1 cellular context compared by ENCODE assay signal in the genomic region with DNA sequence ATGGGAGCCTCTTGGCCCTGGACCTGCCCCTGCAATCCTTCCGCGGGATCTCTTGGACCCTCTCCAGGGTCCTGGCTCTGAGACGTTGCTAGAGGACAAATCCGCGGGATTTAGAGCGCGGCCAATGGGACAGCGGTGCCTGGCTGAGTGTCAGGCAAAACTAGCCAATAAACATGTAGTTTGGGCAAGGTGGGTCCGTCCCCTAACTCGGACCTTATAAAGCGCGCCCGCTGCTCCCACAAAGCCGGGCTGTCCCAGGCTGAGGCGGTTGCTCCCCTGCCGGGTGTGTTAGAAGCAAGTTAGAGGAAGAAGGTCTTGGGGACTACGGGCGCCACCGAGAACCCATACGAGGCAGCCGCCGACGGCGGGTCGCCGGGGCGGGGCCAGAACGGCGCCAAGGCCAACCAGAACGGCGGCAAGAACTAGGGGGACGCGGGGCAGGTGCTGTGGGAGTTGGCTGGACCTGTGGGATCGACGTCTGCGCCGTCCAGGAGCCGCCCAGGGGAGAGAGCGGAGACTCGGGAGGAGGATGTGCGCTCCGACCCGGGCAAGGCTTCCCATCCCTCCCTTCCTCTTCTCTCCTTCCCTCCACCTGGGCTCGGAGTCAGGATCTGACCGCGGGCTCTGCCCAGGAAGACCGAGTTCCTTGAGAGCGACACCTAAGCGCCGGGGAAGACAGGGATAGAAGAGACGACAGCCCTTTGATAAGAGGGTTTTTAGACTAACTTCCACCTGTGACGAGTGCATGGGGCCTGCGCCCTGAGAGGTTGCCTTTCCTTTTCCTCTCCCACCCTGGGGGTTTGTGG.
TF ChIP-seq lines count a peak whose summit lies in the region.

No MANE protein-coding gene starts in this region.

TF ChIP-seq in HepG2, 621 proteins besides CTCF, POLR2A, EP300 and RAD21 (continued from another document and continues in another):
- TF ChIP-seq, protein P1, sequence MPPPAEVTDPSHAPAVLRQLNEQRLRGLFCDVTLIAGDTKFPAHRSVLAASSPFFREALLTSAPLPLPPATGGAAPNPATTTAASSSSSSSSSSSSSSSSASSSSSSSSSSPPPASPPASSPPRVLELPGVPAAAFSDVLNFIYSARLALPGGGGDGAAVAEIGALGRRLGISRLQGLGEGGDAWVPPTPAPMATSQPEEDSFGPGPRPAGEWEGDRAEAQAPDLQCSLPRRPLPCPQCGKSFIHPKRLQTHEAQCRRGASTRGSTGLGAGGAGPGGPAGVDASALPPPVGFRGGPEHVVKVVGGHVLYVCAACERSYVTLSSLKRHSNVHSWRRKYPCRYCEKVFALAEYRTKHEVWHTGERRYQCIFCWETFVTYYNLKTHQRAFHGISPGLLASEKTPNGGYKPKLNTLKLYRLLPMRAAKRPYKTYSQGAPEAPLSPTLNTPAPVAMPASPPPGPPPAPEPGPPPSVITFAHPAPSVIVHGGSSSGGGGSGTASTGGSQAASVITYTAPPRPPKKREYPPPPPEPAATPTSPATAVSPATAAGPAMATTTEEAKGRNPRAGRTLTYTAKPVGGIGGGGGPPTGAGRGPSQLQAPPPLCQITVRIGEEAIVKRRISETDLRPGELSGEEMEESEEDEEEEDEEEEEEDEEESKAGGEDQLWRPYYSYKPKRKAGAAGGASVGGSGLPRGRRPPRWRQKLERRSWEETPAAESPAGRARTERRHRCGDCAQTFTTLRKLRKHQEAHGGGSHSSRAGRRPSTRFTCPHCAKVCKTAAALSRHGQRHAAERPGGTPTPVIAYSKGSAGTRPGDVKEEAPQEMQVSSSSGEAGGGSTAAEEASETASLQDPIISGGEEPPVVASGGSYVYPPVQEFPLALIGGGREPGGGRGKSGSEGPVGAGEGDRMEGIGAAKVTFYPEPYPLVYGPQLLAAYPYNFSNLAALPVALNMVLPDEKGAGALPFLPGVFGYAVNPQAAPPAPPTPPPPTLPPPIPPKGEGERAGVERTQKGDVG (CRISPR knock-in tag; IDR thresholded peaks at IDR 0.05; ENCODE audit: borderline replicate concordance): peak; percentile 69; the same call in 1 of the 2 replicates
- TF ChIP-seq JUNB (CRISPR knock-in tag; IDR thresholded peaks at IDR 0.05; ENCODE audit: borderline replicate concordance) (no peak), JUN (CRISPR knock-in tag; IDR thresholded peaks at IDR 0.05) (no peak), NR1H2 (CRISPR knock-in tag; IDR thresholded peaks at IDR 0.05; ENCODE audit: borderline replicate concordance, low read depth) (no peak), MBNL3 (CRISPR knock-in tag; conservative IDR thresholded peaks at IDR 0.05) (no peak), ZNF674 (CRISPR knock-in tag; IDR thresholded peaks at IDR 0.05; ENCODE audit: low read depth) (peak; percentile 5; the same call in 1 of the 2 replicates), PITX1 (CRISPR knock-in tag; IDR thresholded peaks at IDR 0.05) (peak; percentile 88), ARID2 (CRISPR knock-in tag; IDR thresholded peaks at IDR 0.05; ENCODE audit: borderline replicate concordance) (peak; percentile 91; the same call in 1 of the 2 replicates), TARDBP (CRISPR knock-in tag; IDR thresholded peaks at IDR 0.05) (peak; percentile 79), KAT7 (CRISPR knock-in tag; IDR thresholded peaks at IDR 0.05; ENCODE audit: borderline replicate concordance) (0 out of 2 replicates have a peak, but pooled peaks have one; percentile 6), FOXA3 (CRISPR knock-in tag; IDR thresholded peaks at IDR 0.05) (0 out of 2 replicates have a peak, but pooled peaks have one; percentile 11), SP2 (CRISPR knock-in tag; IDR thresholded peaks at IDR 0.05) (peak; percentile 97), ESRRA (CRISPR knock-in tag; IDR thresholded peaks at IDR 0.05; ENCODE audit: low read depth) (peak; percentile 76), KDM6A (CRISPR knock-in tag; IDR thresholded peaks at IDR 0.05; ENCODE audit: low read depth) (0 out of 2 replicates have a peak, but pooled peaks have one; percentile 45), NFIB (CRISPR knock-in tag; IDR thresholded peaks at IDR 0.05; ENCODE audit: borderline replicate concordance) (no peak), RFX3 (CRISPR knock-in tag; IDR thresholded peaks at IDR 0.05) (0 out of 2 replicates have a peak, but pooled peaks have one; percentile 1), TEAD3 (CRISPR knock-in tag; optimal IDR thresholded peaks at IDR 0.05; ENCODE audit: borderline replicate concordance) (peak; percentile 7), ZNF496 (CRISPR knock-in tag; IDR thresholded peaks at IDR 0.05; ENCODE audit: insufficient replicate concordance) (no peak), FOXP1 (IDR thresholded peaks at IDR 0.05) (no peak), FOXP1 (CRISPR knock-in tag; IDR thresholded peaks at IDR 0.05) (no peak), SRY (CRISPR knock-in tag; IDR thresholded peaks at IDR 0.05) (0 out of 2 replicates have a peak, but pooled peaks have one; percentile 77), IRF2 (CRISPR knock-in tag; IDR thresholded peaks at IDR 0.05) (peak; percentile 61), BCL6 (CRISPR knock-in tag; IDR thresholded peaks at IDR 0.05) (no peak), ZC3H4 (CRISPR knock-in tag; IDR thresholded peaks at IDR 0.05; ENCODE audit: borderline replicate concordance) (peak; percentile 60; the same call in 1 of the 2 replicates), ZNF556 (CRISPR knock-in tag; IDR thresholded peaks at IDR 0.05; ENCODE audit: borderline replicate concordance) (peak; percentile 85; the same call in 1 of the 2 replicates), ZBTB7A (CRISPR knock-in tag; IDR thresholded peaks at IDR 0.05) (peak; percentile 61; the same call in 1 of the 2 replicates), NR2C2 (CRISPR knock-in tag; IDR thresholded peaks at IDR 0.05; ENCODE audit: borderline replicate concordance) (no peak; the same call in 1 of the 2 replicates), YEATS4 (CRISPR knock-in tag; IDR thresholded peaks at IDR 0.05; ENCODE audit: borderline replicate concordance) (peak; percentile 62), ZSCAN29 (CRISPR knock-in tag; conservative IDR thresholded peaks at IDR 0.05) (0 out of 2 replicates have a peak, but pooled peaks have one; percentile 14)
- TF ChIP-seq, protein P2, sequence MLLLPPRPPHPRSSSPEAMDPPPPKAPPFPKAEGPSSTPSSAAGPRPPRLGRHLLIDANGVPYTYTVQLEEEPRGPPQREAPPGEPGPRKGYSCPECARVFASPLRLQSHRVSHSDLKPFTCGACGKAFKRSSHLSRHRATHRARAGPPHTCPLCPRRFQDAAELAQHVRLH (CRISPR knock-in tag; IDR thresholded peaks at IDR 0.05; ENCODE audit: borderline replicate concordance, low read depth): peak; percentile 61; the same call in 1 of the 2 replicates
- TF ChIP-seq, protein P3, sequence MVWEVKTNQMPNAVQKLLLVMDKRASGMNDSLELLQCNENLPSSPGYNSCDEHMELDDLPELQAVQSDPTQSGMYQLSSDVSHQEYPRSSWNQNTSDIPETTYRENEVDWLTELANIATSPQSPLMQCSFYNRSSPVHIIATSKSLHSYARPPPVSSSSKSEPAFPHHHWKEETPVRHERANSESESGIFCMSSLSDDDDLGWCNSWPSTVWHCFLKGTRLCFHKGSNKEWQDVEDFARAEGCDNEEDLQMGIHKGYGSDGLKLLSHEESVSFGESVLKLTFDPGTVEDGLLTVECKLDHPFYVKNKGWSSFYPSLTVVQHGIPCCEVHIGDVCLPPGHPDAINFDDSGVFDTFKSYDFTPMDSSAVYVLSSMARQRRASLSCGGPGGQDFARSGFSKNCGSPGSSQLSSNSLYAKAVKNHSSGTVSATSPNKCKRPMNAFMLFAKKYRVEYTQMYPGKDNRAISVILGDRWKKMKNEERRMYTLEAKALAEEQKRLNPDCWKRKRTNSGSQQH (CRISPR knock-in tag; IDR thresholded peaks at IDR 0.05; ENCODE audit: low read depth): no peak; the same call in 1 of the 2 replicates
- TF ChIP-seq, protein P4, sequence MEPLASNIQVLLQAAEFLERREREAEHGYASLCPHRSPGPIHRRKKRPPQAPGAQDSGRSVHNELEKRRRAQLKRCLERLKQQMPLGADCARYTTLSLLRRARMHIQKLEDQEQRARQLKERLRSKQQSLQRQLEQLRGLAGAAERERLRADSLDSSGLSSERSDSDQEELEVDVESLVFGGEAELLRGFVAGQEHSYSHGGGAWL (CRISPR knock-in tag; IDR thresholded peaks at IDR 0.05): peak; percentile 68
- TF ChIP-seq, protein P5, sequence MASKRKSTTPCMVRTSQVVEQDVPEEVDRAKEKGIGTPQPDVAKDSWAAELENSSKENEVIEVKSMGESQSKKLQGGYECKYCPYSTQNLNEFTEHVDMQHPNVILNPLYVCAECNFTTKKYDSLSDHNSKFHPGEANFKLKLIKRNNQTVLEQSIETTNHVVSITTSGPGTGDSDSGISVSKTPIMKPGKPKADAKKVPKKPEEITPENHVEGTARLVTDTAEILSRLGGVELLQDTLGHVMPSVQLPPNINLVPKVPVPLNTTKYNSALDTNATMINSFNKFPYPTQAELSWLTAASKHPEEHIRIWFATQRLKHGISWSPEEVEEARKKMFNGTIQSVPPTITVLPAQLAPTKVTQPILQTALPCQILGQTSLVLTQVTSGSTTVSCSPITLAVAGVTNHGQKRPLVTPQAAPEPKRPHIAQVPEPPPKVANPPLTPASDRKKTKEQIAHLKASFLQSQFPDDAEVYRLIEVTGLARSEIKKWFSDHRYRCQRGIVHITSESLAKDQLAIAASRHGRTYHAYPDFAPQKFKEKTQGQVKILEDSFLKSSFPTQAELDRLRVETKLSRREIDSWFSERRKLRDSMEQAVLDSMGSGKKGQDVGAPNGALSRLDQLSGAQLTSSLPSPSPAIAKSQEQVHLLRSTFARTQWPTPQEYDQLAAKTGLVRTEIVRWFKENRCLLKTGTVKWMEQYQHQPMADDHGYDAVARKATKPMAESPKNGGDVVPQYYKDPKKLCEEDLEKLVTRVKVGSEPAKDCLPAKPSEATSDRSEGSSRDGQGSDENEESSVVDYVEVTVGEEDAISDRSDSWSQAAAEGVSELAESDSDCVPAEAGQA (IDR thresholded peaks at IDR 0.05; ENCODE audit: low read depth): no peak
- TF ChIP-seq, protein P5 (CRISPR knock-in tag; IDR thresholded peaks at IDR 0.05; ENCODE audit: borderline replicate concordance): 0 out of 2 replicates have a peak, but pooled peaks have one; percentile 13
- TF ChIP-seq, protein P6, sequence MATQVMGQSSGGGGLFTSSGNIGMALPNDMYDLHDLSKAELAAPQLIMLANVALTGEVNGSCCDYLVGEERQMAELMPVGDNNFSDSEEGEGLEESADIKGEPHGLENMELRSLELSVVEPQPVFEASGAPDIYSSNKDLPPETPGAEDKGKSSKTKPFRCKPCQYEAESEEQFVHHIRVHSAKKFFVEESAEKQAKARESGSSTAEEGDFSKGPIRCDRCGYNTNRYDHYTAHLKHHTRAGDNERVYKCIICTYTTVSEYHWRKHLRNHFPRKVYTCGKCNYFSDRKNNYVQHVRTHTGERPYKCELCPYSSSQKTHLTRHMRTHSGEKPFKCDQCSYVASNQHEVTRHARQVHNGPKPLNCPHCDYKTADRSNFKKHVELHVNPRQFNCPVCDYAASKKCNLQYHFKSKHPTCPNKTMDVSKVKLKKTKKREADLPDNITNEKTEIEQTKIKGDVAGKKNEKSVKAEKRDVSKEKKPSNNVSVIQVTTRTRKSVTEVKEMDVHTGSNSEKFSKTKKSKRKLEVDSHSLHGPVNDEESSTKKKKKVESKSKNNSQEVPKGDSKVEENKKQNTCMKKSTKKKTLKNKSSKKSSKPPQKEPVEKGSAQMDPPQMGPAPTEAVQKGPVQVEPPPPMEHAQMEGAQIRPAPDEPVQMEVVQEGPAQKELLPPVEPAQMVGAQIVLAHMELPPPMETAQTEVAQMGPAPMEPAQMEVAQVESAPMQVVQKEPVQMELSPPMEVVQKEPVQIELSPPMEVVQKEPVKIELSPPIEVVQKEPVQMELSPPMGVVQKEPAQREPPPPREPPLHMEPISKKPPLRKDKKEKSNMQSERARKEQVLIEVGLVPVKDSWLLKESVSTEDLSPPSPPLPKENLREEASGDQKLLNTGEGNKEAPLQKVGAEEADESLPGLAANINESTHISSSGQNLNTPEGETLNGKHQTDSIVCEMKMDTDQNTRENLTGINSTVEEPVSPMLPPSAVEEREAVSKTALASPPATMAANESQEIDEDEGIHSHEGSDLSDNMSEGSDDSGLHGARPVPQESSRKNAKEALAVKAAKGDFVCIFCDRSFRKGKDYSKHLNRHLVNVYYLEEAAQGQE (IDR thresholded peaks at IDR 0.05; ENCODE audit: borderline replicate concordance in 1 of 2, low read depth in 1 of 2, low read length in 2 of 2): peak; percentile 26 to 90
- TF ChIP-seq, protein P7, sequence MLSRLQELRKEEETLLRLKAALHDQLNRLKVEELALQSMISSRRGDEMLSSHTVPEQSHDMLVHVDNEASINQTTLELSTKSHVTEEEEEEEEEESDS (CRISPR knock-in tag; IDR thresholded peaks at IDR 0.05; ENCODE audit: borderline replicate concordance): peak; percentile 93; the same call in 1 of the 2 replicates
- TF ChIP-seq, protein P8, sequence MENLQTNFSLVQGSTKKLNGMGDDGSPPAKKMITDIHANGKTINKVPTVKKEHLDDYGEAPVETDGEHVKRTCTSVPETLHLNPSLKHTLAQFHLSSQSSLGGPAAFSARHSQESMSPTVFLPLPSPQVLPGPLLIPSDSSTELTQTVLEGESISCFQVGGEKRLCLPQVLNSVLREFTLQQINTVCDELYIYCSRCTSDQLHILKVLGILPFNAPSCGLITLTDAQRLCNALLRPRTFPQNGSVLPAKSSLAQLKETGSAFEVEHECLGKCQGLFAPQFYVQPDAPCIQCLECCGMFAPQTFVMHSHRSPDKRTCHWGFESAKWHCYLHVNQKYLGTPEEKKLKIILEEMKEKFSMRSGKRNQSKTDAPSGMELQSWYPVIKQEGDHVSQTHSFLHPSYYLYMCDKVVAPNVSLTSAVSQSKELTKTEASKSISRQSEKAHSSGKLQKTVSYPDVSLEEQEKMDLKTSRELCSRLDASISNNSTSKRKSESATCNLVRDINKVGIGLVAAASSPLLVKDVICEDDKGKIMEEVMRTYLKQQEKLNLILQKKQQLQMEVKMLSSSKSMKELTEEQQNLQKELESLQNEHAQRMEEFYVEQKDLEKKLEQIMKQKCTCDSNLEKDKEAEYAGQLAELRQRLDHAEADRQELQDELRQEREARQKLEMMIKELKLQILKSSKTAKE (CRISPR knock-in tag; IDR thresholded peaks at IDR 0.05; ENCODE audit: borderline replicate concordance): no peak
